Comparison of ENCODE assay signal across 10 cellular contexts in genomic region chr7:127844707-127845331, GRCh38.
DNase-seq lines count a peak whose midpoint lies in the region; ATAC-seq and TF ChIP-seq lines count a peak whose summit lies in the region.
"Had no signal": no experiment of that assay in that cellular context is flagged by ENCODE, and none has a peak within 500 bp of the region (broad histone marks: within the 10 kb centered on the region; RNA-seq: fewer than 3 reads in every experiment).

No MANE protein-coding gene starts in this region.

- no peak overlapping the region for H3K4me3 ChIP-seq in parathyroid adenoma (ENCODE audit: low read depth, low read length)
- H3K4me3 ChIP-seq: tibial artery had no signal

- peak; percentile 95 for DNase-seq in G401 (ENCODE audit: low spot score)
- peak; percentile 47 for DNase-seq in NCI-H774 (lab: John Stamatoyannopoulos, UW)
- peak; percentile 57 for DNase-seq in fibroblast of gingiva (ENCODE audit: low read depth)
- DNase-seq in activated naive CD4-positive, alpha-beta T cell treated with anti-CD3 and anti-CD28 coated beads, Interleukin-2, amount 50 U/mL, for 16 hours = no peak
- DNase-seq in NCI-H526 treated with DMSO at 0.1 percent for 48 hours (lab: John Stamatoyannopoulos, UW) = no peak
- DNase-seq: SIG-M5 had no signal

- in situ Hi-C loops in G401 (cut with HindIII; ENCODE audit: low sequenced_read_pairs) = no loop called here

- TF ChIP-seq CTCF in parathyroid adenoma (IDR thresholded peaks at IDR 0.05) = no peak

- peaks cover 14% of the 10 kb centered on the region for H3K4me1 ChIP-seq in parathyroid adenoma

- H3K9me3 ChIP-seq in parathyroid adenoma (ENCODE audit: control insufficient read depth, low read length) = no peaks in the 10 kb centered on the region
- H3K9me3 ChIP-seq: tibial artery had no signal

- peak overlapping the region; percentile 74 for H3K27ac ChIP-seq in parathyroid adenoma
- H3K27ac ChIP-seq: tibial artery had no signal

- no peak overlapping the region for H3K9ac ChIP-seq in parathyroid adenoma

- H3K27me3 ChIP-seq in parathyroid adenoma (ENCODE audit: control insufficient read depth, insufficient read depth, low read length) = no peaks in the 10 kb centered on the region
- H3K27me3 ChIP-seq: tibial artery had no signal

- ATAC-seq in GM18511 (IDR thresholded peaks at IDR 0.05; ENCODE audit: unreplicated experiment) (no peak), GM19395 (IDR thresholded peaks at IDR 0.05; ENCODE audit: unreplicated experiment) (no peak)

- H3K79me2 ChIP-seq in parathyroid adenoma = no peaks in the 10 kb centered on the region

- no peaks in the 10 kb centered on the region for H3K36me3 ChIP-seq in parathyroid adenoma (ENCODE audit: control insufficient read depth, insufficient read depth, low read length)
- H3K36me3 ChIP-seq: tibial artery had no signal

- no peak overlapping the region for H2AFZ ChIP-seq in parathyroid adenoma

- no peak overlapping the region for H3K4me2 ChIP-seq in parathyroid adenoma (ENCODE audit: low read length)

Comparison
In these comparisons a context has a peak if more than half of its experiments do, and no peak if none do; other contexts are left out.
1. DNase-seq: peak in G401 (single experiment), NCI-H774 (single experiment) and fibroblast of gingiva (single experiment); none in activated naive CD4-positive, alpha-beta T cell treated with anti-CD3 and anti-CD28 coated beads, Interleukin-2, amount 50 U/mL, for 16 hours (single experiment) and NCI-H526 treated with DMSO at 0.1 percent for 48 hours (single experiment).